Comparison of ENCODE assay signal across 12 cellular contexts in genomic region chr2:72992734-72993102, GRCh38.
DNase-seq lines count a peak whose midpoint lies in the region; ATAC-seq, FAIRE-seq and TF ChIP-seq lines count a peak whose summit lies in the region.
"Had no signal": no experiment of that assay in that cellular context is flagged by ENCODE, and none has a peak within 500 bp of the region (broad histone marks: within the 10 kb centered on the region; RNA-seq: fewer than 3 reads in every experiment).

No MANE protein-coding gene starts in this region.

- peak overlapping the region in 1 of 2 experiments; percentile 67; a peak in 2 of 4 replicates for H3K9ac ChIP-seq in K562 (ENCODE audit: insufficient read depth in 1 of 2, low read depth in 2 of 2, low read length in 2 of 2)

- peaks cover 0 to 12% of the 10 kb centered on the region in 2 experiments; a peak in 2 of 5 replicates for H3K4me1 ChIP-seq in K562 (replicated peaks in 1 of 2; ENCODE audit: control insufficient read depth in 2 of 2, insufficient read depth in 2 of 2, low read length in 2 of 2)
- no peaks in the 10 kb centered on the region for H3K4me1 ChIP-seq in upper lobe of right lung
- peaks cover 15% of the 10 kb centered on the region for H3K4me1 ChIP-seq in osteoblast (ENCODE audit: insufficient read depth, low read length)
- H3K4me1 ChIP-seq: HAP-1 had no signal

- H3K4me2 ChIP-seq in K562 (ENCODE audit: insufficient read depth, low read length) (no peak overlapping the region), osteoblast (ENCODE audit: insufficient read depth, low read length) (no peak overlapping the region)

- 0 out of 2 replicates have a peak, but pooled peaks cover 3% of the 10 kb centered on the region for H4K20me1 ChIP-seq in K562 (replicated peaks; ENCODE audit: control insufficient read depth, insufficient read depth, low read length)
- H4K20me1 ChIP-seq in osteoblast (ENCODE audit: insufficient read depth, low read length), result peaks cover 7% of the 10 kb centered on the region

- H3K27ac Mint-ChIP-seq in activated CD8-positive, alpha-beta memory T cell treated with anti-CD3 and anti-CD28 coated beads, Interleukin-2, amount 10 ng/mL, durations not matched to agents 7 days and 5 days, result no peak overlapping the region
- peak overlapping the region; percentile 32 for H3K27ac Mint-ChIP-seq in nephron progenitor cell

- H3K4me1 Mint-ChIP-seq in activated CD8-positive, alpha-beta memory T cell treated with anti-CD3 and anti-CD28 coated beads, Interleukin-2, amount 10 ng/mL, durations not matched to agents 7 days and 5 days, result no peaks in the 10 kb centered on the region
- peaks cover 15% of the 10 kb centered on the region for H3K4me1 Mint-ChIP-seq in nephron progenitor cell

- WGBS in K562 (ENCODE audit: insufficient coverage, low coverage, missing lambda C conversion rate), result 73% methylated on average over 8 of the region's 8 CpGs

- TF ChIP-seq POLR2A in K562 (conservative IDR thresholded peaks at IDR 0.05), result no peak

- H3K36me3 ChIP-seq in K562 (ENCODE audit: control insufficient read depth, insufficient read depth, low read length), result no peaks in the 10 kb centered on the region
- H3K36me3 ChIP-seq in upper lobe of right lung, result no peaks in the 10 kb centered on the region
- H3K36me3 ChIP-seq in osteoblast (ENCODE audit: insufficient read depth, low read length), result peaks cover 4% of the 10 kb centered on the region
- H3K36me3 ChIP-seq: HAP-1 had no signal

- H3K79me2 ChIP-seq in K562 (ENCODE audit: control insufficient read depth, insufficient read depth, low read length) (no peaks in the 10 kb centered on the region), osteoblast (ENCODE audit: insufficient read depth, low read length) (no peaks in the 10 kb centered on the region)

- no TSS peak for BruUV-seq in K562 (replicated peaks; lab: Mats Ljungman, UMichigan)

- no peak for ATAC-seq in activated CD8-positive, alpha-beta memory T cell treated with anti-CD3 and anti-CD28 coated beads, Interleukin-2, amount 10 ng/mL, durations not matched to agents 7 days and 5 days
- peak; percentile 16; the same call in 2 of the 3 replicates for ATAC-seq in K562
- no peak for ATAC-seq in upper lobe of right lung
- no peak for ATAC-seq in HG02623 (IDR thresholded peaks at IDR 0.05; ENCODE audit: unreplicated experiment)

- CTCF ChIA-PET in activated CD8-positive, alpha-beta memory T cell treated with anti-CD3 and anti-CD28 coated beads, Interleukin-2, amount 10 ng/mL, durations not matched to agents 7 days and 5 days (lab: Charles Lee), result interaction anchor here (1.0 to 4.6 kb wide), 7 partner anchors 8 to 186 kb away, joined by 3 to 66 read pairs (median 6); no protein-coding TSS in a partner anchor
- CTCF ChIA-PET in K562 (lab: Yijun Ruan, JAX; ENCODE audit: low intra/inter-chr PET ratio), result interaction anchor here (0.8 to 2.3 kb wide), 5 partner anchors 93 to 185 kb away, joined by 5 to 16 read pairs (median 7); no protein-coding TSS in a partner anchor

- TF ChIP-seq EP300 in K562 (IDR thresholded peaks at IDR 0.05; ENCODE audit: low read length), result no peak

- no peaks in the 10 kb centered on the region for H3K9me3 Mint-ChIP-seq in activated CD8-positive, alpha-beta memory T cell treated with anti-CD3 and anti-CD28 coated beads, Interleukin-2, amount 10 ng/mL, durations not matched to agents 7 days and 5 days (ENCODE audit: low read depth)
- no peaks in the 10 kb centered on the region for H3K9me3 Mint-ChIP-seq in nephron progenitor cell

- POLR2A ChIA-PET in K562 (lab: Yijun Ruan, JAX), result interaction anchor here (0.6 kb wide), 1 partner anchor 1278 kb away, joined by 3 read pairs; no protein-coding TSS in a partner anchor

- no peak overlapping the region for H2AFZ ChIP-seq in K562 (ENCODE audit: low read depth, low read length)
- no peak overlapping the region for H2AFZ ChIP-seq in osteoblast (ENCODE audit: low read length)

- no peaks in the 10 kb centered on the region for H3K27me3 Mint-ChIP-seq in activated CD8-positive, alpha-beta memory T cell treated with anti-CD3 and anti-CD28 coated beads, Interleukin-2, amount 10 ng/mL, durations not matched to agents 7 days and 5 days
- peaks cover 4% of the 10 kb centered on the region for H3K27me3 Mint-ChIP-seq in nephron progenitor cell (ENCODE audit: low read depth, poor library complexity)

- H3K4me3 ChIP-seq in K562 (no peak overlapping the region), upper lobe of right lung (no peak overlapping the region), osteoblast (ENCODE audit: insufficient read depth, low read length) (no peak overlapping the region)
- H3K4me3 ChIP-seq: HAP-1 had no signal

- peaks cover 3% of the 10 kb centered on the region for H3K9me1 ChIP-seq in K562 (ENCODE audit: control insufficient read depth, insufficient read depth, low read length)

- no peak overlapping the region for H3K27ac ChIP-seq in K562 (ENCODE audit: extremely low read depth, low read depth, low read length)
- no peak overlapping the region for H3K27ac ChIP-seq in upper lobe of right lung
- H3K27ac ChIP-seq in osteoblast (ENCODE audit: low read depth, low read length), result no peak overlapping the region
- H3K27ac ChIP-seq: C4-2B, RWPE1 had no signal

- no peaks in the 10 kb centered on the region for H3K36me3 Mint-ChIP-seq in activated CD8-positive, alpha-beta memory T cell treated with anti-CD3 and anti-CD28 coated beads, Interleukin-2, amount 10 ng/mL, durations not matched to agents 7 days and 5 days
- no peaks in the 10 kb centered on the region for H3K36me3 Mint-ChIP-seq in nephron progenitor cell (ENCODE audit: low read depth)

- FAIRE-seq in K562 (lab: Jason Lieb, UNC), result no peak

- TF ChIP-seq CTCF in K562 (IDR thresholded peaks at IDR 0.05 in 2 of 3, conservative IDR thresholded peaks at IDR 0.05 in 1 of 3; ENCODE audit: insufficient read depth in 2 of 3, low read depth in 1 of 3, low read length in 3 of 3) (no peak), nephron progenitor cell (IDR thresholded peaks at IDR 0.05) (no peak), upper lobe of right lung (IDR thresholded peaks at IDR 0.05) (no peak), osteoblast (IDR thresholded peaks at IDR 0.05; ENCODE audit: extremely low read depth, low read depth, low read length) (no peak)

- H3K9me3 ChIP-seq in K562 (replicated peaks; ENCODE audit: control insufficient read depth, insufficient read depth, low read depth, low read length), result no peaks in the 10 kb centered on the region
- H3K9me3 ChIP-seq in upper lobe of right lung, result no peaks in the 10 kb centered on the region
- H3K9me3 ChIP-seq in osteoblast (ENCODE audit: low read depth, low read length), result no peaks in the 10 kb centered on the region
- H3K9me3 ChIP-seq: HAP-1 had no signal

- DNase-seq in activated CD8-positive, alpha-beta memory T cell treated with anti-CD3 and anti-CD28 coated beads, Interleukin-2, amount 10 ng/mL, durations not matched to agents 7 days and 5 days, result peak; percentile 32
- no peak for DNase-seq in activated CD8-positive, alpha-beta memory T cell treated with anti-CD3 and anti-CD28 coated beads for 24 hours
- no peak for DNase-seq in K562 (ENCODE audit: extremely low read depth in 1 of 4, low spot score in 3 of 4)
- DNase-seq in nephron progenitor cell, result no peak
- peak; percentile 57 for DNase-seq in upper lobe of right lung
- DNase-seq in osteoblast (ENCODE audit: insufficient read length, low spot score, missing footprints), result no peak
- no peak for DNase-seq in T-helper 9 cell
- DNase-seq: NCI-H226 had no signal

- H3K4me3 Mint-ChIP-seq in activated CD8-positive, alpha-beta memory T cell treated with anti-CD3 and anti-CD28 coated beads, Interleukin-2, amount 10 ng/mL, durations not matched to agents 7 days and 5 days, result no peak overlapping the region
- no peak overlapping the region for H3K4me3 Mint-ChIP-seq in nephron progenitor cell

- intact Hi-C loops in K562 (cut with micrococcal nuclease), result loop anchor here (1.0 to 2.0 kb wide), 3 partner anchors 79 to 184 kb away; partner anchors contain the start of gene SFXN5
- intact Hi-C loops in upper lobe of right lung (cut with DNase I), result loop anchor here (5.0 kb wide), 1 partner anchor 185 kb away; no protein-coding TSS in a partner anchor

- H3K27me3 ChIP-seq in K562 (ENCODE audit: control insufficient read depth in 2 of 2, insufficient read depth in 2 of 2, low read length in 2 of 2), result no peaks in the 10 kb centered on the region
- no peaks in the 10 kb centered on the region for H3K27me3 ChIP-seq in upper lobe of right lung
- H3K27me3 ChIP-seq in osteoblast (ENCODE audit: insufficient read depth, low read length), result no peaks in the 10 kb centered on the region

- no peak for TF ChIP-seq RAD21 in K562 (CRISPR knock-in tag; conservative IDR thresholded peaks at IDR 0.05 in 1 of 2, IDR thresholded peaks at IDR 0.05 in 1 of 2)

- in situ Hi-C loops in K562 (cut with MboI), result no loop called here

TF ChIP-seq in K562, 482 proteins besides CTCF, POLR2A, EP300 and RAD21 (continues in another document):
- TF ChIP-seq RBM22 (IDR thresholded peaks at IDR 0.05; ENCODE audit: low read depth, low read length, poor library complexity, severe bottlenecking), result no peak
- no peak for TF ChIP-seq KDM4B (IDR thresholded peaks at IDR 0.05; ENCODE audit: borderline replicate concordance in 2 of 2, low read depth in 1 of 2)
- TF ChIP-seq CC2D1A (IDR thresholded peaks at IDR 0.05), result no peak
- TF ChIP-seq KLF10 (CRISPR knock-in tag; IDR thresholded peaks at IDR 0.05), result no peak
- TF ChIP-seq BRCA1 (IDR thresholded peaks at IDR 0.05), result no peak
- no peak for TF ChIP-seq BRCA1 (CRISPR knock-in tag; IDR thresholded peaks at IDR 0.05)
- TF ChIP-seq, protein P1, sequence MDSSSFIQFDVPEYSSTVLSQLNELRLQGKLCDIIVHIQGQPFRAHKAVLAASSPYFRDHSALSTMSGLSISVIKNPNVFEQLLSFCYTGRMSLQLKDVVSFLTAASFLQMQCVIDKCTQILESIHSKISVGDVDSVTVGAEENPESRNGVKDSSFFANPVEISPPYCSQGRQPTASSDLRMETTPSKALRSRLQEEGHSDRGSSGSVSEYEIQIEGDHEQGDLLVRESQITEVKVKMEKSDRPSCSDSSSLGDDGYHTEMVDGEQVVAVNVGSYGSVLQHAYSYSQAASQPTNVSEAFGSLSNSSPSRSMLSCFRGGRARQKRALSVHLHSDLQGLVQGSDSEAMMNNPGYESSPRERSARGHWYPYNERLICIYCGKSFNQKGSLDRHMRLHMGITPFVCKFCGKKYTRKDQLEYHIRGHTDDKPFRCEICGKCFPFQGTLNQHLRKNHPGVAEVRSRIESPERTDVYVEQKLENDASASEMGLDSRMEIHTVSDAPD (CRISPR knock-in tag; IDR thresholded peaks at IDR 0.05), result no peak
- TF ChIP-seq ZNF695 (CRISPR knock-in tag; IDR thresholded peaks at IDR 0.05), result no peak

Comparison
In these comparisons a context has a peak if more than half of its experiments do, and no peak if none do; other contexts are left out.
1. DNase-seq: peak in activated CD8-positive, alpha-beta memory T cell treated with anti-CD3 and anti-CD28 coated beads, Interleukin-2, amount 10 ng/mL, durations not matched to agents 7 days and 5 days (single experiment) and upper lobe of right lung (single experiment); none in activated CD8-positive, alpha-beta memory T cell treated with anti-CD3 and anti-CD28 coated beads for 24 hours (single experiment), K562 (0 of 4), nephron progenitor cell (single experiment), osteoblast (single experiment) and T-helper 9 cell (single experiment).